21 cellular contexts compared by ENCODE assay signal in genomic region chr1:241391926-241392710, GRCh38. TPM values are rescaled to one million over a fixed set of nuclear protein-coding genes. Genes with fewer than 3 reads are reported as not detected.
A peak's percentile ranks its signal among the peaks of the same experiment; 100 is the strongest.
DNase-seq lines count a peak whose midpoint lies in the region; ATAC-seq, FAIRE-seq and TF ChIP-seq lines count a peak whose summit lies in the region.
"Had no signal": no experiment of that assay in that cellular context is flagged by ENCODE, and none has a peak within 500 bp of the region (broad histone marks: within the 10 kb centered on the region; RNA-seq: fewer than 3 reads in every experiment).

No MANE protein-coding gene starts in this region.

- H3K4me1 ChIP-seq in breast epithelium: no peaks in the 10 kb centered on the region
- H3K4me1 ChIP-seq: ascending aorta, colonic mucosa, gastrocnemius medialis, left ventricle myocardium inferior had no signal

- intact Hi-C loops in MCF 10A (cut with micrococcal nuclease): no loop called here
- intact Hi-C loops in breast epithelium (cut with DNase I; ENCODE audit: low total_unique reads): no loop called here

- no peaks in the 10 kb centered on the region for H3K36me3 ChIP-seq in breast epithelium
- H3K36me3 ChIP-seq in bronchial epithelial cell (ENCODE audit: control insufficient read depth, insufficient read depth, low read length): no peaks in the 10 kb centered on the region
- H3K36me3 ChIP-seq: ascending aorta, colonic mucosa, gastrocnemius medialis, left ventricle myocardium inferior had no signal

- FAIRE-seq in bronchial epithelial cell (lab: Jason Lieb, UNC): no peak
- FAIRE-seq: RCC 7860 had no signal

- no peak overlapping the region for H3K4me3 ChIP-seq in breast epithelium
- no peak overlapping the region for H3K4me3 ChIP-seq in bronchial epithelial cell (ENCODE audit: low read depth, low read length)
- H3K4me3 ChIP-seq: ascending aorta, colonic mucosa, gastrocnemius medialis, left ventricle myocardium inferior had no signal

- BruUV-seq in MCF 10A (replicated peaks; lab: Mats Ljungman, UMichigan): no TSS peak

- CTCF ChIA-PET in MCF 10A (lab: Yijun Ruan, JAX): interaction anchor here (0.5 to 1.3 kb wide), 6 partner anchors 14 to 608 kb away, joined by 3 to 4 read pairs (median 4); no protein-coding TSS in a partner anchor

- POLR2A ChIA-PET in MCF 10A (lab: Yijun Ruan, JAX): no interaction called here

- H3K4me1 Mint-ChIP-seq in MCF 10A (ENCODE audit: insufficient read depth, unreplicated experiment): peaks cover 19% of the 10 kb centered on the region
- H3K4me1 Mint-ChIP-seq in stimulated activated effector memory CD8-positive, alpha-beta T cell treated with anti-CD3 and anti-CD28 coated beads, Interleukin-12 subunit alpha, Interleukin-12 subunit beta, amount 100 ng/mL, for 72 hours: no peaks in the 10 kb centered on the region

- no peak for TF ChIP-seq POLR2A in breast epithelium (IDR thresholded peaks at IDR 0.05)

- H3K27ac ChIP-seq in breast epithelium: no peak overlapping the region
- H3K27ac ChIP-seq: ascending aorta, C4-2B, colonic mucosa, gastrocnemius medialis, left ventricle myocardium inferior had no signal

- no peaks in the 10 kb centered on the region for H3K27me3 Mint-ChIP-seq in MCF 10A (ENCODE audit: insufficient read depth, unreplicated experiment)

- H3K36me3 Mint-ChIP-seq in MCF 10A (ENCODE audit: insufficient read depth, unreplicated experiment): no peaks in the 10 kb centered on the region
- no peaks in the 10 kb centered on the region for H3K36me3 Mint-ChIP-seq in stimulated activated effector memory CD8-positive, alpha-beta T cell treated with anti-CD3 and anti-CD28 coated beads, Interleukin-12 subunit alpha, Interleukin-12 subunit beta, amount 100 ng/mL, for 72 hours

- no peak overlapping the region for H3K27ac Mint-ChIP-seq in MCF 10A (ENCODE audit: low read depth, unreplicated experiment)
- H3K27ac Mint-ChIP-seq in stimulated activated effector memory CD8-positive, alpha-beta T cell treated with anti-CD3 and anti-CD28 coated beads, Interleukin-12 subunit alpha, Interleukin-12 subunit beta, amount 100 ng/mL, for 72 hours: no peak overlapping the region
- H3K27ac Mint-ChIP-seq: activated naive CD4-positive, alpha-beta T cell treated with anti-CD3 and anti-CD28 coated beads for 36 hours had no signal

- DNase-seq in MCF 10A (ENCODE audit: unreplicated experiment) (peak; percentile 47), breast epithelium (ENCODE audit: low spot score in 2 of 2) (no peak), NCI-H524 treated with DMSO at 0.1 percent for 48 hours (lab: John Stamatoyannopoulos, UW) (peak; percentile 54), bronchial epithelial cell (ENCODE audit: low read depth) (peak; percentile 26), smooth muscle cell of the brain vasculature (ENCODE audit: low read depth, low spot score) (peak; percentile 15), cerebellum (ENCODE audit: low spot score) (no peak)
- no peak for DNase-seq in stimulated activated effector memory CD8-positive, alpha-beta T cell treated with anti-CD3 and anti-CD28 coated beads, Interleukin-12 subunit alpha, Interleukin-12 subunit beta, amount 100 ng/mL, for 72 hours (ENCODE audit: low spot score in 2 of 2)
- DNase-seq: activated naive CD4-positive, alpha-beta T cell treated with anti-CD3 and anti-CD28 coated beads for 36 hours; colonic mucosa; DND-41; gastrocnemius medialis; left ventricle myocardium inferior; NCI-H1105 treated with DMSO at 0.1 percent for 48 hours; occipital lobe; stimulated activated CD4-positive, alpha-beta T cell treated with anti-CD3 and anti-CD28 coated beads, Interleukin-4, amount 100 ng/mL, for 4 hours; stimulated activated CD8-positive, alpha-beta memory T cell treated with anti-CD3 and anti-CD28 coated beads, Interleukin-4, amount 100 ng/mL, for 48 hours had no signal

- H3K9me3 Mint-ChIP-seq in MCF 10A (ENCODE audit: unreplicated experiment): no peaks in the 10 kb centered on the region
- H3K9me3 Mint-ChIP-seq in stimulated activated effector memory CD8-positive, alpha-beta T cell treated with anti-CD3 and anti-CD28 coated beads, Interleukin-12 subunit alpha, Interleukin-12 subunit beta, amount 100 ng/mL, for 72 hours: no peaks in the 10 kb centered on the region
- H3K9me3 Mint-ChIP-seq: activated naive CD4-positive, alpha-beta T cell treated with anti-CD3 and anti-CD28 coated beads for 36 hours had no signal

- no peak for ATAC-seq in stimulated activated effector memory CD8-positive, alpha-beta T cell treated with anti-CD3 and anti-CD28 coated beads, Interleukin-12 subunit alpha, Interleukin-12 subunit beta, amount 100 ng/mL, for 72 hours
- ATAC-seq in HG03159 (IDR thresholded peaks at IDR 0.05; ENCODE audit: unreplicated experiment): no peak
- ATAC-seq: gastrocnemius medialis had no signal

- H3K27me3 ChIP-seq in breast epithelium: no peaks in the 10 kb centered on the region
- no peaks in the 10 kb centered on the region for H3K27me3 ChIP-seq in bronchial epithelial cell (ENCODE audit: control insufficient read depth, insufficient read depth, low read length)
- H3K27me3 ChIP-seq: ascending aorta, colonic mucosa, gastrocnemius medialis had no signal

- no peaks in the 10 kb centered on the region for H3K9me3 ChIP-seq in breast epithelium
- H3K9me3 ChIP-seq: ascending aorta, colonic mucosa, gastrocnemius medialis, left ventricle myocardium inferior had no signal

- H3K4me3 Mint-ChIP-seq in MCF 10A (ENCODE audit: unreplicated experiment): no peak overlapping the region
- H3K4me3 Mint-ChIP-seq in stimulated activated effector memory CD8-positive, alpha-beta T cell treated with anti-CD3 and anti-CD28 coated beads, Interleukin-12 subunit alpha, Interleukin-12 subunit beta, amount 100 ng/mL, for 72 hours: no peak overlapping the region
- H3K4me3 Mint-ChIP-seq: activated naive CD4-positive, alpha-beta T cell treated with anti-CD3 and anti-CD28 coated beads for 36 hours had no signal

- no peak for TF ChIP-seq CTCF in MCF 10A (IDR thresholded peaks at IDR 0.05; ENCODE audit: unreplicated experiment)
- no peak for TF ChIP-seq CTCF in breast epithelium (IDR thresholded peaks at IDR 0.05)
- no peak for TF ChIP-seq CTCF in bronchial epithelial cell (IDR thresholded peaks at IDR 0.05; ENCODE audit: insufficient read depth, low read length, severe bottlenecking)

RNA-seq across cellular contexts. Expression of gene RGS7, which starts 35.1 kb away (rescaled TPM):
- total RNA-seq in MCF 10A (2022) (0.42 and 0.61 TPM in 2 replicates), breast epithelium (under 1 TPM in 1 of 3 donors, not detected in 2; 0.16 TPM), bronchial epithelial cell (not detected in 2 replicates), cerebellum (12.5 TPM)
- total RNA-seq: A673; activated naive CD4-positive, alpha-beta T cell treated with anti-CD3 and anti-CD28 coated beads for 36 hours; ascending aorta; gastrocnemius medialis; left ventricle myocardium inferior had no signal

Comparison
In these comparisons a context has a peak if more than half of its experiments do, and no peak if none do; other contexts are left out.
1. DNase-seq: peak in MCF 10A (single experiment), NCI-H524 treated with DMSO at 0.1 percent for 48 hours (single experiment), bronchial epithelial cell (single experiment) and smooth muscle cell of the brain vasculature (single experiment); none in breast epithelium (0 of 2), stimulated activated effector memory CD8-positive, alpha-beta T cell treated with anti-CD3 and anti-CD28 coated beads, Interleukin-12 subunit alpha, Interleukin-12 subunit beta, amount 100 ng/mL, for 72 hours (0 of 2) and cerebellum (single experiment).